In the genomic region with DNA sequence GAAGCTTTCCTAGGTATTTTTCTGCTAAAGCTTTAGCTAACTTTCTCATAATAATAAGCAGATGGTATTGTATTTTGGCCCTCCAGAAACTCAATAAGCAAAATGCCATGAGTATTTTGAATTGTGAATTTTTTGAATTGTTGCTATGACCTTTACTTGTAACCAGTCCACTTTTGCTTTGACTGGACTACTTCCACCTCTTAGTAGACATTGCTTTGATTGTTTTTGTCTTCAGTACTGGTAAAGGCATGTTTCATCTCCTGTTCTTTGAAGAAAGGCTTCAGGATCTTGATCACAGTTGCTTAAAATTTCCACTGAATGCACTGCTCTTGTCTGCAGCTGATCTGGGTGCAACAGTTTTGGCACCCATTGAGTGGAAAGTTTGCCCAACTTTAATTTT, we compare ENCODE assay signal across 21 cellular contexts.
A peak's percentile ranks its signal among the peaks of the same experiment; 100 is the strongest.
DNase-seq lines count a peak whose midpoint lies in the region; ATAC-seq and TF ChIP-seq lines count a peak whose summit lies in the region.
"Had no signal": no experiment of that assay in that cellular context is flagged by ENCODE, and none has a peak within 500 bp of the region (broad histone marks: within the 10 kb centered on the region; RNA-seq: fewer than 3 reads in every experiment).

No MANE protein-coding gene starts in this region.

- H4K20me1 ChIP-seq in OCI-LY1 (ENCODE audit: insufficient read depth, low read length) = no peaks in the 10 kb centered on the region
- H4K20me1 ChIP-seq: BLaER1 had no signal

- POLR2A ChIA-PET in activated CD4-positive, alpha-beta T cell treated with anti-CD3 and anti-CD28 coated beads for 36 hours (lab: Charles Lee) = no interaction called here

- H3K27ac Mint-ChIP-seq in activated CD4-positive, alpha-beta T cell treated with anti-CD3 and anti-CD28 coated beads for 36 hours = no peak overlapping the region
- H3K27ac Mint-ChIP-seq in activated CD4-positive, alpha-beta T cell treated with anti-CD3 and anti-CD28 coated beads, Interleukin-2, amount 10 ng/mL, durations not matched to agents 24 days and 14 days = no peak overlapping the region
- no peak overlapping the region for H3K27ac Mint-ChIP-seq in stimulated activated naive B cell treated with anti-CD40 and anti-IgM and Interleukin-4, amounts not matched to agents 10 μg/mL and 1 μg/mL and 100 μg/mL, for 72 hours
- H3K27ac Mint-ChIP-seq: activated CD4-positive, alpha-beta memory T cell treated with anti-CD3 and anti-CD28 coated beads, Interleukin-2, amount 10 ng/mL, durations not matched to agents 7 days and 5 days; activated naive CD8-positive, alpha-beta T cell treated with anti-CD3 and anti-CD28 coated beads, Interleukin-2, amount 10 ng/mL, durations not matched to agents 7 days and 5 days; HFFc6; T-helper 2 cell treated with Interferon-gamma antibody and Interleukin-4, amounts not matched to agents 5 μg/mL and 100 μg/mL, for 36 hours; type B pancreatic cell had no signal

- peak overlapping the region; percentile 16 for H3K27ac ChIP-seq in OCI-LY1 (ENCODE audit: low read depth, low read length, poor library complexity, severe bottlenecking)
- H3K27ac ChIP-seq: 22Rv1, BLaER1, left lung, prostate gland had no signal

- ATAC-seq in activated CD4-positive, alpha-beta T cell treated with anti-CD3 and anti-CD28 coated beads for 36 hours = peak; percentile 79
- peak; percentile 73 to 77 for ATAC-seq in stimulated activated naive B cell treated with anti-CD40 and anti-IgM and Interleukin-4, amounts not matched to agents 10 μg/mL and 1 μg/mL and 100 μg/mL, for 72 hours (replicated peaks)
- ATAC-seq in HG02798 (IDR thresholded peaks at IDR 0.05; ENCODE audit: poor library complexity, unreplicated experiment) = no peak
- ATAC-seq: left lung had no signal

- no peaks in the 10 kb centered on the region for H3K27me3 ChIP-seq in OCI-LY1 (ENCODE audit: insufficient read depth, low read length)
- H3K27me3 ChIP-seq: BLaER1, left lung had no signal

- 0 out of 2 replicates have a peak, but pooled peaks cover 2% of the 10 kb centered on the region for H3K9me3 ChIP-seq in OCI-LY1 (ENCODE audit: low read length)
- H3K9me3 ChIP-seq: prostate gland had no signal

- H3K4me3 Mint-ChIP-seq in activated CD4-positive, alpha-beta T cell treated with anti-CD3 and anti-CD28 coated beads for 36 hours = no peak overlapping the region
- H3K4me3 Mint-ChIP-seq in activated CD4-positive, alpha-beta T cell treated with anti-CD3 and anti-CD28 coated beads, Interleukin-2, amount 10 ng/mL, durations not matched to agents 24 days and 14 days = no peak overlapping the region
- H3K4me3 Mint-ChIP-seq in stimulated activated naive B cell treated with anti-CD40 and anti-IgM and Interleukin-4, amounts not matched to agents 10 μg/mL and 1 μg/mL and 100 μg/mL, for 72 hours = no peak overlapping the region
- H3K4me3 Mint-ChIP-seq: activated CD4-positive, alpha-beta memory T cell treated with anti-CD3 and anti-CD28 coated beads, Interleukin-2, amount 10 ng/mL, durations not matched to agents 7 days and 5 days; activated naive CD8-positive, alpha-beta T cell treated with anti-CD3 and anti-CD28 coated beads, Interleukin-2, amount 10 ng/mL, durations not matched to agents 7 days and 5 days; HFFc6; neural crest cell; T-helper 2 cell treated with Interferon-gamma antibody and Interleukin-4, amounts not matched to agents 5 μg/mL and 100 μg/mL, for 36 hours; type B pancreatic cell had no signal

- H3K4me3 ChIP-seq in OCI-LY1 (ENCODE audit: low read depth, low read length, poor library complexity, severe bottlenecking) = no peak overlapping the region
- H3K4me3 ChIP-seq: BLaER1, left lung, prostate gland had no signal

- H3K4me2 ChIP-seq in OCI-LY1 (ENCODE audit: low read length) = no peak overlapping the region
- H3K4me2 ChIP-seq: BLaER1 had no signal

- H3K36me3 Mint-ChIP-seq in activated CD4-positive, alpha-beta T cell treated with anti-CD3 and anti-CD28 coated beads for 36 hours (ENCODE audit: low read depth) = peaks cover 29% of the 10 kb centered on the region
- peaks cover 23% of the 10 kb centered on the region for H3K36me3 Mint-ChIP-seq in activated CD4-positive, alpha-beta T cell treated with anti-CD3 and anti-CD28 coated beads, Interleukin-2, amount 10 ng/mL, durations not matched to agents 24 days and 14 days (ENCODE audit: low read depth)
- peaks cover 24 to 33% of the 10 kb centered on the region in 2 donors for H3K36me3 Mint-ChIP-seq in stimulated activated naive B cell treated with anti-CD40 and anti-IgM and Interleukin-4, amounts not matched to agents 10 μg/mL and 1 μg/mL and 100 μg/mL, for 72 hours

- H3K4me1 Mint-ChIP-seq in activated CD4-positive, alpha-beta T cell treated with anti-CD3 and anti-CD28 coated beads for 36 hours = peaks cover 9% of the 10 kb centered on the region
- peaks cover 7% of the 10 kb centered on the region for H3K4me1 Mint-ChIP-seq in activated CD4-positive, alpha-beta T cell treated with anti-CD3 and anti-CD28 coated beads, Interleukin-2, amount 10 ng/mL, durations not matched to agents 24 days and 14 days
- peaks cover 5 to 10% of the 10 kb centered on the region in 2 donors for H3K4me1 Mint-ChIP-seq in stimulated activated naive B cell treated with anti-CD40 and anti-IgM and Interleukin-4, amounts not matched to agents 10 μg/mL and 1 μg/mL and 100 μg/mL, for 72 hours
- H3K4me1 Mint-ChIP-seq: activated naive CD8-positive, alpha-beta T cell treated with anti-CD3 and anti-CD28 coated beads, Interleukin-2, amount 10 ng/mL, durations not matched to agents 7 days and 5 days had no signal

- CTCF ChIA-PET in activated CD4-positive, alpha-beta T cell treated with anti-CD3 and anti-CD28 coated beads for 36 hours (lab: Charles Lee) = no interaction called here

- H3K9me2 ChIP-seq in OCI-LY1 (ENCODE audit: low read depth, low read length) = no peaks in the 10 kb centered on the region

- no peaks in the 10 kb centered on the region for H3K79me2 ChIP-seq in OCI-LY1 (ENCODE audit: insufficient read depth, low read length)

- no peak overlapping the region for H2AFZ ChIP-seq in OCI-LY1 (ENCODE audit: low read length)

- H3K36me3 ChIP-seq in OCI-LY1 (ENCODE audit: insufficient read depth, low read length) = peaks cover 11% of the 10 kb centered on the region; the same call in 1 of the 2 replicates
- H3K36me3 ChIP-seq: prostate gland had no signal

- intact Hi-C loops in activated CD4-positive, alpha-beta T cell treated with anti-CD3 and anti-CD28 coated beads for 36 hours (cut with DNase I, micrococcal nuclease) = no loop called here
- intact Hi-C loops in activated CD4-positive, alpha-beta T cell treated with anti-CD3 and anti-CD28 coated beads, Interleukin-2, amount 10 ng/mL, durations not matched to agents 24 days and 14 days (cut with micrococcal nuclease) = loop anchor here (5.0 to 10.0 kb wide), 2 partner anchors 89 to 226 kb away; no protein-coding TSS in a partner anchor

- H3K9ac ChIP-seq in OCI-LY1 (ENCODE audit: low read length) = no peak overlapping the region
- H3K9ac ChIP-seq: BLaER1 had no signal

- no peaks in the 10 kb centered on the region for H3K4me1 ChIP-seq in OCI-LY1 (ENCODE audit: insufficient read depth, low read length, severe bottlenecking)
- H3K4me1 ChIP-seq: BLaER1, left lung, prostate gland had no signal

- H3F3A ChIP-seq in OCI-LY1 (ENCODE audit: insufficient read depth, low read length) = no peaks in the 10 kb centered on the region

- peaks cover 13% of the 10 kb centered on the region for H3K9me3 Mint-ChIP-seq in activated CD4-positive, alpha-beta T cell treated with anti-CD3 and anti-CD28 coated beads for 36 hours (ENCODE audit: low read depth)
- peaks cover 4% of the 10 kb centered on the region for H3K9me3 Mint-ChIP-seq in activated CD4-positive, alpha-beta T cell treated with anti-CD3 and anti-CD28 coated beads, Interleukin-2, amount 10 ng/mL, durations not matched to agents 24 days and 14 days
- H3K9me3 Mint-ChIP-seq in stimulated activated naive B cell treated with anti-CD40 and anti-IgM and Interleukin-4, amounts not matched to agents 10 μg/mL and 1 μg/mL and 100 μg/mL, for 72 hours = peaks cover 10 to 13% of the 10 kb centered on the region in 2 donors

- no peak for TF ChIP-seq CTCF in OCI-LY1 (IDR thresholded peaks at IDR 0.05; ENCODE audit: low read length)

- no peaks in the 10 kb centered on the region for H3K27me3 Mint-ChIP-seq in activated CD4-positive, alpha-beta T cell treated with anti-CD3 and anti-CD28 coated beads for 36 hours
- H3K27me3 Mint-ChIP-seq in activated CD4-positive, alpha-beta T cell treated with anti-CD3 and anti-CD28 coated beads, Interleukin-2, amount 10 ng/mL, durations not matched to agents 24 days and 14 days = no peaks in the 10 kb centered on the region
- no peaks in the 10 kb centered on the region for H3K27me3 Mint-ChIP-seq in stimulated activated naive B cell treated with anti-CD40 and anti-IgM and Interleukin-4, amounts not matched to agents 10 μg/mL and 1 μg/mL and 100 μg/mL, for 72 hours
- H3K27me3 Mint-ChIP-seq: activated CD4-positive, alpha-beta memory T cell treated with anti-CD3 and anti-CD28 coated beads, Interleukin-2, amount 10 ng/mL, durations not matched to agents 7 days and 5 days; activated naive CD8-positive, alpha-beta T cell treated with anti-CD3 and anti-CD28 coated beads, Interleukin-2, amount 10 ng/mL, durations not matched to agents 7 days and 5 days; type B pancreatic cell had no signal

- DNase-seq in activated CD4-positive, alpha-beta T cell treated with anti-CD3 and anti-CD28 coated beads for 36 hours = peak; percentile 9
- DNase-seq in activated CD4-positive, alpha-beta T cell treated with anti-CD3 and anti-CD28 coated beads, Interleukin-2, amount 10 ng/mL, durations not matched to agents 24 days and 14 days = no peak
- DNase-seq in fibroblast of gingiva (ENCODE audit: low read depth) = peak; percentile 94
- DNase-seq in stimulated activated naive B cell treated with anti-CD40 and anti-IgM and Interleukin-4, amounts not matched to agents 10 μg/mL and 1 μg/mL and 100 μg/mL, for 72 hours = no peak
- no peak for DNase-seq in NCI-H226
- DNase-seq in NCI-H2107 (lab: John Stamatoyannopoulos, UW) = no peak
- DNase-seq: activated CD4-positive, alpha-beta memory T cell treated with anti-CD3 and anti-CD28 coated beads, Interleukin-2, amount 10 ng/mL, durations not matched to agents 7 days and 5 days; activated naive CD8-positive, alpha-beta T cell treated with anti-CD3 and anti-CD28 coated beads, Interleukin-2, amount 10 ng/mL, durations not matched to agents 7 days and 5 days; activated T-cell treated with anti-CD3 and anti-CD28 coated beads, Interleukin-2, amount 50 U/mL, for 48 hours; HFFc6; left lung; NCI-H1105 treated with DMSO at 0.1 percent for 48 hours; NCI-H510A treated with DMSO at 0.1 percent for 48 hours had no signal

Comparison
In these comparisons a context has a peak if more than half of its experiments do, and no peak if none do; other contexts are left out.
1. DNase-seq: peak in activated CD4-positive, alpha-beta T cell treated with anti-CD3 and anti-CD28 coated beads for 36 hours (single experiment) and fibroblast of gingiva (single experiment); none in activated CD4-positive, alpha-beta T cell treated with anti-CD3 and anti-CD28 coated beads, Interleukin-2, amount 10 ng/mL, durations not matched to agents 24 days and 14 days (single experiment), stimulated activated naive B cell treated with anti-CD40 and anti-IgM and Interleukin-4, amounts not matched to agents 10 μg/mL and 1 μg/mL and 100 μg/mL, for 72 hours (single experiment), NCI-H226 (single experiment) and NCI-H2107 (single experiment).